12 cellular contexts compared by ENCODE assay signal in the genomic region with DNA sequence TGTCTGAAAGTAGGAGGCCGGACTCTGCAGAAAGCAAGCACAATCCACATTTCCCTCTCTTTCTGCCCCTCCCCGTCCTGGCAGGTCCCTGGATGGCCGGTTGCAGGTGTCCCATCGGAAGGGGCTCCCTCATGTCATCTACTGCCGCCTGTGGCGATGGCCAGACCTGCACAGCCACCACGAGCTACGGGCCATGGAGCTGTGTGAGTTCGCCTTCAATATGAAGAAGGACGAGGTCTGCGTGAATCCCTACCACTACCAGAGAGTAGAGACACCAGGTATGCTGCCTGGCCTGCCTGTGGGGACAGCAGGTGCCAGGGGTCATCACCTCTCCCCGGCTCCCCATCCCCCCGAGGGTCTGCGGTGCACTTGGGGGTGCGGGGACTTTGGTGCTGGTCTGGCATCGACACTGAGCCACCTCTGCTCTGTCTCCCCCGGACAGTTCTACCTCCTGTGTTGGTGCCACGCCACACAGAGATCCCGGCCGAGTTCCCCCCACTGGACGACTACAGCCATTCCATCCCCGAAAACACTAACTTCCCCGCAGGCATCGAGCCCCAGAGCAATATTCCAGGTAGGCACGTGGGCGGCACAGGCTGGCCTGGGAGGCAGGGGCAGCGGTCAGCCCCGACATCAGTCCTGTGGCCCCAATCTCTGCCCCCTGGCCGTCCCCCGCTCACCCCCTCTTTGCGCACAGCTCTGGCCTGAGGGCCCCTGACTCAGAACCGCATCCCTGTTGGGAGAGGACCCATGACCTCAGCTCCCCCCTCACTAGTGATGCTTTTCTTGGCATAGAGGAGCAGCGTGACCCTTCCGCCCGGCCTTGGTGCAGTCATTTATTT.
DNase-seq lines count a peak whose midpoint lies in the region; ATAC-seq, FAIRE-seq and TF ChIP-seq lines count a peak whose summit lies in the region.
"Had no signal": no experiment of that assay in that cellular context is flagged by ENCODE, and none has a peak within 500 bp of the region (broad histone marks: within the 10 kb centered on the region; RNA-seq: fewer than 3 reads in every experiment).

No MANE protein-coding gene starts in this region.

- H3K4me1 ChIP-seq in HEK293 (ENCODE audit: control insufficient read depth, insufficient read depth, low read length) (peaks cover 4% of the 10 kb centered on the region; the same call in 1 of the 2 replicates), iPS-15b (ENCODE audit: control insufficient read depth, insufficient read depth, low read length) (peaks cover 21% of the 10 kb centered on the region), gastrocnemius medialis (peaks cover 85 to 86% of the 10 kb centered on the region in 2 donors)

- H3K9me3 ChIP-seq in HEK293 (ENCODE audit: control insufficient read depth, insufficient read depth, low read depth, low read length) (no peaks in the 10 kb centered on the region), iPS-15b (ENCODE audit: control insufficient read depth, insufficient read depth, low read length) (no peaks in the 10 kb centered on the region), gastrocnemius medialis (no peaks in the 10 kb centered on the region)
- H3K9me3 ChIP-seq: vagina had no signal

- H3K4me3 ChIP-seq in HEK293 (ENCODE audit: low read depth, low read length) = no peak overlapping the region
- peak overlapping the region; percentile 11 for H3K4me3 ChIP-seq in iPS-15b (ENCODE audit: low read depth, low read length)
- no peak overlapping the region for H3K4me3 ChIP-seq in gastrocnemius medialis
- H3K4me3 ChIP-seq: vagina had no signal

- no peak for DNase-seq in caudate nucleus (lab: John Stamatoyannopoulos, UW)
- no peak for DNase-seq in gastrocnemius medialis
- DNase-seq in stimulated activated CD4-positive, alpha-beta T cell treated with anti-CD3 and anti-CD28 coated beads, Interleukin-4, amount 100 ng/mL, for 1 hour = no peak
- no peak for DNase-seq in MV-4-11 (lab: John Stamatoyannopoulos, UW)
- no peak for DNase-seq in RCC 7860 (ENCODE audit: low spot score)
- no peak for DNase-seq in H54 (ENCODE audit: insufficient read length, low spot score)
- DNase-seq: Karpas-422, NCI-H524 treated with DMSO at 0.1 percent for 48 hours had no signal

- H3K36me3 ChIP-seq in HEK293 (ENCODE audit: control insufficient read depth in 2 of 2, insufficient read depth in 1 of 2, low read length in 2 of 2) = peaks cover 0 to 47% of the 10 kb centered on the region in 2 experiments
- H3K36me3 ChIP-seq in iPS-15b (ENCODE audit: control insufficient read depth, insufficient read depth, low read length) = peaks cover 9% of the 10 kb centered on the region
- H3K36me3 ChIP-seq in gastrocnemius medialis = peaks cover 0 to 8% of the 10 kb centered on the region in 2 donors

- TF ChIP-seq POLR2A in gastrocnemius medialis (IDR thresholded peaks at IDR 0.05) (no peak), H54 (IDR thresholded peaks at IDR 0.05; ENCODE audit: low read depth, low read length) (no peak)

- CTCF ChIA-PET in HEK293 (lab: Yijun Ruan, JAX) = no interaction called here

- POLR2A ChIA-PET in HEK293 (lab: Yijun Ruan, JAX) = no interaction called here

- H3K27ac ChIP-seq in HEK293 (ENCODE audit: extremely low read depth, low read depth, low read length) = no peak overlapping the region
- peak overlapping the region; percentile 52 for H3K27ac ChIP-seq in caudate nucleus (ENCODE audit: low read depth, low read length)
- H3K27ac ChIP-seq in gastrocnemius medialis = peak overlapping the region; percentile 85 to 99 (median 95)

- FAIRE-seq in RCC 7860 (lab: Jason Lieb, UNC) = no peak
- no peak for FAIRE-seq in H54 (lab: Jason Lieb, UNC)
- FAIRE-seq: colon had no signal

- no peak for ATAC-seq in gastrocnemius medialis

- in situ Hi-C loops in gastrocnemius medialis (cut with MboI; ENCODE audit: low sequenced_read_pairs in 4 of 4) = no loop called here

- intact Hi-C loops in gastrocnemius medialis (cut with DNase I; ENCODE audit: low total_unique reads) = loop anchor here (5.0 kb wide), 1 partner anchor 37 kb away; no protein-coding TSS in a partner anchor

- TF ChIP-seq CTCF in HEK293 (tag by site-specific recombination; IDR thresholded peaks at IDR 0.05) (no peak), gastrocnemius medialis (IDR thresholded peaks at IDR 0.05 in 4 of 5, conservative IDR thresholded peaks at IDR 0.05 in 1 of 5) (peak in 2 of 5 experiments; percentile 13 to 23)

- H3K27me3 ChIP-seq in iPS-15b (ENCODE audit: control insufficient read depth, insufficient read depth, low read length) (no peaks in the 10 kb centered on the region), gastrocnemius medialis (no peaks in the 10 kb centered on the region)
- H3K27me3 ChIP-seq: vagina had no signal

- no peak overlapping the region for H3K9ac ChIP-seq in iPS-15b (ENCODE audit: low read depth, low read length)

TF ChIP-seq in HEK293, 187 proteins besides CTCF, POLR2A, EP300 and RAD21:
- TF ChIP-seq ZFHX2 (tag by site-specific recombination; conservative IDR thresholded peaks at IDR 0.05) = 0 out of 2 replicates have a peak, but pooled peaks have one; percentile 5
- TF ChIP-seq, protein P1, sequence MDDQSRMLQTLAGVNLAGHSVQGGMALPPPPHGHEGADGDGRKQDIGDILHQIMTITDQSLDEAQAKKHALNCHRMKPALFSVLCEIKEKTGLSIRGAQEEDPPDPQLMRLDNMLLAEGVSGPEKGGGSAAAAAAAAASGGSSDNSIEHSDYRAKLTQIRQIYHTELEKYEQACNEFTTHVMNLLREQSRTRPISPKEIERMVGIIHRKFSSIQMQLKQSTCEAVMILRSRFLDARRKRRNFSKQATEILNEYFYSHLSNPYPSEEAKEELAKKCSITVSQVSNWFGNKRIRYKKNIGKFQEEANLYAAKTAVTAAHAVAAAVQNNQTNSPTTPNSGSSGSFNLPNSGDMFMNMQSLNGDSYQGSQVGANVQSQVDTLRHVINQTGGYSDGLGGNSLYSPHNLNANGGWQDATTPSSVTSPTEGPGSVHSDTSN (CRISPR knock-in tag; IDR thresholded peaks at IDR 0.05) = no peak
TF ChIP-seq in HEK293: peak in this region for 1.
